Comparison of ENCODE assay signal across 8 cellular contexts in genomic region chr21:15063821-15064575, GRCh38. TPM values are rescaled to one million over a fixed set of nuclear protein-coding genes. Genes with fewer than 3 reads are reported as not detected.
DNase-seq lines count a peak whose midpoint lies in the region; ATAC-seq and TF ChIP-seq lines count a peak whose summit lies in the region.

No MANE protein-coding gene starts in this region.

- peaks cover 13% of the 10 kb centered on the region for H3K36me3 Mint-ChIP-seq in neural progenitor cell

- peaks cover 25% of the 10 kb centered on the region for H3K4me1 Mint-ChIP-seq in neural progenitor cell

- H3K27me3 ChIP-seq in BLaER1 (no peaks in the 10 kb centered on the region), neural progenitor cell (peaks cover 11% of the 10 kb centered on the region)

- peaks cover 55% of the 10 kb centered on the region for H3K79me2 ChIP-seq in neural progenitor cell (ENCODE audit: low read depth)

- H3K9me3 ChIP-seq in BLaER1 (no peaks in the 10 kb centered on the region), neural progenitor cell (ENCODE audit: low read depth) (no peaks in the 10 kb centered on the region)

- peaks cover 22% of the 10 kb centered on the region for H3F3A ChIP-seq in neural progenitor cell (ENCODE audit: low read depth)

- peaks cover 20% of the 10 kb centered on the region; the same call in 1 of the 2 replicates for H3K36me3 ChIP-seq in BLaER1
- no peaks in the 10 kb centered on the region for H3K36me3 ChIP-seq in neural progenitor cell

- H4K20me1 ChIP-seq in BLaER1 (peaks cover 40% of the 10 kb centered on the region), neural progenitor cell (ENCODE audit: low read depth) (peaks cover 36% of the 10 kb centered on the region)

- peak overlapping the region; percentile 32 for H2AFZ ChIP-seq in neural progenitor cell (replicated peaks)

- H3K4me1 ChIP-seq in BLaER1 (peaks cover 46% of the 10 kb centered on the region), neural progenitor cell (peaks cover 39% of the 10 kb centered on the region)

- H3K27ac ChIP-seq in BLaER1 (peak overlapping the region; percentile 99), neural progenitor cell (peak overlapping the region; percentile 79)

- H3K4me3 Mint-ChIP-seq in neural progenitor cell = peak overlapping the region; percentile 97

- ATAC-seq in GM19455 (IDR thresholded peaks at IDR 0.05; ENCODE audit: unreplicated experiment) = peak; percentile 18

- H3K9ac ChIP-seq in BLaER1 (peak overlapping the region; percentile 99), neural progenitor cell (peak overlapping the region; percentile 69)

- peak; percentile 23 for DNase-seq in HT-29 (ENCODE audit: low spot score)
- peak; percentile 4 for DNase-seq in activated T-helper 9 cell treated with anti-CD3 and anti-CD28 coated beads, Interleukin-2, amount 50 U/mL, for 16 hours (ENCODE audit: low read depth)
- peak; percentile 44 for DNase-seq in glomerular visceral epithelial cell (ENCODE audit: extremely low spot score)
- DNase-seq in neural progenitor cell (ENCODE audit: low spot score) = peak; percentile 69
- DNase-seq in OCI-M2 (lab: John Stamatoyannopoulos, UW; ENCODE audit: unreplicated experiment) = no peak
- DNase-seq in MV-4-11 (lab: John Stamatoyannopoulos, UW) = no peak

- peaks cover 10% of the 10 kb centered on the region for H3K9me3 Mint-ChIP-seq in neural progenitor cell

- H3K4me2 ChIP-seq in BLaER1 (peak overlapping the region; percentile 90), neural progenitor cell (peak overlapping the region; percentile 96)

- peaks cover 2% of the 10 kb centered on the region for H3K27me3 Mint-ChIP-seq in neural progenitor cell (ENCODE audit: insufficient read depth, low read depth)

- peak overlapping the region; percentile 90 for H3K27ac Mint-ChIP-seq in neural progenitor cell

- H3K4me3 ChIP-seq in BLaER1 = peak overlapping the region; percentile 95
- peak overlapping the region; percentile 90 for H3K4me3 ChIP-seq in neural progenitor cell

- no peak for TF ChIP-seq CTCF in neural progenitor cell (IDR thresholded peaks at IDR 0.05)

RNA-seq across cellular contexts. Expression of gene NRIP1, which starts 0.8 kb away (rescaled TPM):
- 18.6 and 24.1 TPM in 2 replicates for total RNA-seq in HT-29 (2014; rRNA removed; shearing (Covaris generic))
- total RNA-seq in neural progenitor cell (ENCODE audit: low replicate concordance) = 45.9 and 59.1 TPM in 2 replicates

Comparison
In these comparisons a context has a peak if more than half of its experiments do, and no peak if none do; other contexts are left out.
1. DNase-seq: peak in HT-29 (single experiment), activated T-helper 9 cell treated with anti-CD3 and anti-CD28 coated beads, Interleukin-2, amount 50 U/mL, for 16 hours (single experiment), glomerular visceral epithelial cell (single experiment) and neural progenitor cell (single experiment); none in OCI-M2 (single experiment) and MV-4-11 (single experiment).